ENCODE assay signal across 8 cellular contexts in genomic region chr15:68559342-68560310, GRCh38. TPM values are rescaled to one million over a fixed set of nuclear protein-coding genes. Genes with fewer than 3 reads are reported as not detected.
DNase-seq lines count a peak whose midpoint lies in the region; ATAC-seq and TF ChIP-seq lines count a peak whose summit lies in the region.

No MANE protein-coding gene starts in this region.

- CTCF ChIA-PET in activated CD4-positive, alpha-beta memory T cell treated with anti-CD3 and anti-CD28 coated beads, Interleukin-2, amount 10 ng/mL, durations not matched to agents 7 days and 5 days (lab: Charles Lee) = interaction anchor here (0.7 to 3.5 kb wide), 18 partner anchors 10 to 365 kb away, joined by 3 to 41 read pairs (median 4); no protein-coding TSS in a partner anchor

- H3K27ac ChIP-seq in ectodermal cell (ENCODE audit: insufficient read depth, low read depth, low read length, poor library complexity, severe bottlenecking) (no peak overlapping the region), lung (ENCODE audit: low read depth in 1 of 2, low read length in 1 of 2) (no peak overlapping the region)

- H3K4me1 Mint-ChIP-seq in activated CD4-positive, alpha-beta memory T cell treated with anti-CD3 and anti-CD28 coated beads, Interleukin-2, amount 10 ng/mL, durations not matched to agents 7 days and 5 days = peaks cover 21% of the 10 kb centered on the region

- peaks cover 20% of the 10 kb centered on the region for H3K4me1 ChIP-seq in ectodermal cell (ENCODE audit: control insufficient read depth, insufficient read depth, low read length)
- no peaks in the 10 kb centered on the region for H3K4me1 ChIP-seq in lung (ENCODE audit: control insufficient read depth in 2 of 2, insufficient read depth in 2 of 2, low read length in 2 of 2)

- peak overlapping the region; percentile 26 for H3K4me3 ChIP-seq in ectodermal cell (ENCODE audit: insufficient read depth, low read depth, low read length)
- no peak overlapping the region for H3K4me3 ChIP-seq in lung

- H3K27me3 ChIP-seq in ectodermal cell (ENCODE audit: control insufficient read depth, insufficient read depth, low read length, poor library complexity, severe bottlenecking) (peaks cover 20% of the 10 kb centered on the region), lung (ENCODE audit: control insufficient read depth, insufficient read depth) (no peaks in the 10 kb centered on the region)

- ATAC-seq in HG02852 (IDR thresholded peaks at IDR 0.05; ENCODE audit: unreplicated experiment) = peak; percentile 55
- ATAC-seq in lung (ENCODE audit: insufficient read depth, low FRiP score) = peak; percentile 96
- no peak for ATAC-seq in HG03520 (IDR thresholded peaks at IDR 0.05; ENCODE audit: unreplicated experiment)

- peaks cover 50% of the 10 kb centered on the region for H3K27me3 Mint-ChIP-seq in activated CD4-positive, alpha-beta memory T cell treated with anti-CD3 and anti-CD28 coated beads, Interleukin-2, amount 10 ng/mL, durations not matched to agents 7 days and 5 days

- POLR2A ChIA-PET in activated CD4-positive, alpha-beta memory T cell treated with anti-CD3 and anti-CD28 coated beads, Interleukin-2, amount 10 ng/mL, durations not matched to agents 7 days and 5 days (lab: Charles Lee) = interaction anchor here (0.6 to 0.8 kb wide), 2 partner anchors 236 to 364 kb away, joined by 3 read pairs; no protein-coding TSS in a partner anchor

- H3K4me3 Mint-ChIP-seq in activated CD4-positive, alpha-beta memory T cell treated with anti-CD3 and anti-CD28 coated beads, Interleukin-2, amount 10 ng/mL, durations not matched to agents 7 days and 5 days = peak overlapping the region; percentile 57

- DNase-seq in DMS79 (lab: John Stamatoyannopoulos, UW) (peak; percentile 38), NCI-H526 (lab: John Stamatoyannopoulos, UW) (peak; percentile 70 to 94), lung (ENCODE audit: low spot score) (peak; percentile 74)
- DNase-seq in activated CD4-positive, alpha-beta memory T cell treated with anti-CD3 and anti-CD28 coated beads, Interleukin-2, amount 10 ng/mL, durations not matched to agents 7 days and 5 days = peak; percentile 73
- DNase-seq in stimulated activated CD4-positive, alpha-beta T cell treated with anti-CD3 and anti-CD28 coated beads, TNF-alpha, amount 100 ng/mL, for 1 hour (ENCODE audit: low read depth in 3 of 3, low spot score in 1 of 3) = peak; percentile 13 to 71 (median 47)

- TF ChIP-seq CTCF in lung (IDR thresholded peaks at IDR 0.05; ENCODE audit: control extremely low read depth, extremely low read depth) = peak; percentile 87

- H3K36me3 Mint-ChIP-seq in activated CD4-positive, alpha-beta memory T cell treated with anti-CD3 and anti-CD28 coated beads, Interleukin-2, amount 10 ng/mL, durations not matched to agents 7 days and 5 days (ENCODE audit: low read depth) = no peaks in the 10 kb centered on the region

- no peak overlapping the region for H3K27ac Mint-ChIP-seq in activated CD4-positive, alpha-beta memory T cell treated with anti-CD3 and anti-CD28 coated beads, Interleukin-2, amount 10 ng/mL, durations not matched to agents 7 days and 5 days

- H3K36me3 ChIP-seq in ectodermal cell (ENCODE audit: control insufficient read depth, insufficient read depth, low read length) (no peaks in the 10 kb centered on the region), lung (ENCODE audit: control insufficient read depth in 2 of 2, insufficient read depth in 2 of 2, low read length in 2 of 2) (no peaks in the 10 kb centered on the region)

- H3K9me3 Mint-ChIP-seq in activated CD4-positive, alpha-beta memory T cell treated with anti-CD3 and anti-CD28 coated beads, Interleukin-2, amount 10 ng/mL, durations not matched to agents 7 days and 5 days = no peaks in the 10 kb centered on the region

- 2% methylated on average over 54 of the region's 54 CpGs for WGBS in ectodermal cell, 2 experiments
- WGBS in lung, 2 donors = 1 to 3% methylated on average over 53 to 54 of the region's 54 CpGs

- no peaks in the 10 kb centered on the region for H3K9me3 ChIP-seq in ectodermal cell (ENCODE audit: control insufficient read depth, low read length)
- H3K9me3 ChIP-seq in lung (ENCODE audit: control insufficient read depth in 2 of 2, insufficient read depth in 1 of 2, low read length in 1 of 2) = no peaks in the 10 kb centered on the region

RNA-seq across cellular contexts. Expression of gene CORO2B, which starts 19.2 kb away (rescaled TPM):
- total RNA-seq in activated CD4-positive, alpha-beta memory T cell treated with anti-CD3 and anti-CD28 coated beads, Interleukin-2, amount 10 ng/mL, durations not matched to agents 7 days and 5 days = not detected
- 4.9 TPM for polyA plus RNA-seq in ectodermal cell (2013, experiment 1 of 4)
- 4.7 TPM for polyA plus RNA-seq in ectodermal cell (2013, experiment 2 of 4)
- polyA plus RNA-seq in ectodermal cell (2013, experiment 3 of 4) = 4.2 TPM
- polyA plus RNA-seq in ectodermal cell (2013, experiment 4 of 4) = 4.3 TPM
- total RNA-seq in lung = 10 to 100 TPM in 1 of 2 donors, 1 to 10 TPM in 1; 5.9 to 12.5 TPM
- polyA plus RNA-seq in lung = 1 to 10 TPM; 2.4 to 2.8 TPM

Comparison
In these comparisons a context has a peak if more than half of its experiments do, and no peak if none do; other contexts are left out.
1. RNA of gene CORO2B, which starts 19.2 kb away (total RNA-seq): 5.9 to 12.5 TPM in lung; not detected in activated CD4-positive, alpha-beta memory T cell treated with anti-CD3 and anti-CD28 coated beads, Interleukin-2, amount 10 ng/mL, durations not matched to agents 7 days and 5 days; every median in the first group is over 4 times any median in the second.
2. Peak in every context shown above with its lines, with median percentiles within 50 percentile points of each other: DNase-seq.